ENCODE assay signal across 1 cellular context in genomic region chr11:1262172-1263006, GRCh38.
TF ChIP-seq lines count a peak whose summit lies in the region.

No MANE protein-coding gene starts in this region.

TF ChIP-seq in A549, 52 proteins besides CTCF, POLR2A, EP300 and RAD21 (continued from another document):
- TF ChIP-seq FOXS1 (CRISPR knock-in tag; IDR thresholded peaks at IDR 0.05) (no peak), JUN (IDR thresholded peaks at IDR 0.05) (peak; percentile 68 to 79; a peak in 4 of 5 replicates), HOXB13 (CRISPR knock-in tag; IDR thresholded peaks at IDR 0.05; ENCODE audit: low read depth) (0 out of 2 replicates have a peak, but pooled peaks have one; percentile 53), BCL3 (IDR thresholded peaks at IDR 0.05) (peak; percentile 52; the same call in 1 of the 3 replicates), ELK1 (IDR thresholded peaks at IDR 0.05; ENCODE audit: low read depth, low read length) (no peak), TP53 (CRISPR knock-in tag; IDR thresholded peaks at IDR 0.05) (no peak), HDAC2 (IDR thresholded peaks at IDR 0.05) (no peak)
